9 cellular contexts compared by ENCODE assay signal in the genomic region with DNA sequence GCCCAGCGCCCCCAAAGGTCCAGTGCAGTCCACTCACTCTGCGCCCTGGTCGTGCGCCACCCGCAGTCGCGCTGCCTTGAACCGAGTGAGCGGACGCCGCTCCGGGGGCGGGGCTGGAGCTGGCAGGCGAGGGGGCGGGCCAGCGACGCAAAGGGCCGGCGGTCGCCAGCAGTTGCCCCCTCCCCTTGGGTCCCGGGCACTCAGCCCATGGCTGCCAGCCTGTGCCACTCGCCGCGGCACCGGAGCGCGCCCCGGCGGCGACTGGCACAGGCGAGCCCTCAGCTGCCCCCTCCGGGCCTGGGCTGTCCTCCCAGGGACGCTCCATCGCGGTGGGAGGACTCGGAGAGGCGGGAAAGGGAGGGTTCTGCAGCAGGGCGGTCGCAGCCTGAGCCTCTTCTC. TPM values are rescaled to one million over a fixed set of nuclear protein-coding genes. Genes with fewer than 3 reads are reported as not detected.
A peak's percentile ranks its signal among the peaks of the same experiment; 100 is the strongest.
DNase-seq lines count a peak whose midpoint lies in the region; ATAC-seq lines count a peak whose summit lies in the region.
"Had no signal": no experiment of that assay in that cellular context is flagged by ENCODE, and none has a peak within 500 bp of the region (broad histone marks: within the 10 kb centered on the region; RNA-seq: fewer than 3 reads in every experiment).

A gene with protein sequence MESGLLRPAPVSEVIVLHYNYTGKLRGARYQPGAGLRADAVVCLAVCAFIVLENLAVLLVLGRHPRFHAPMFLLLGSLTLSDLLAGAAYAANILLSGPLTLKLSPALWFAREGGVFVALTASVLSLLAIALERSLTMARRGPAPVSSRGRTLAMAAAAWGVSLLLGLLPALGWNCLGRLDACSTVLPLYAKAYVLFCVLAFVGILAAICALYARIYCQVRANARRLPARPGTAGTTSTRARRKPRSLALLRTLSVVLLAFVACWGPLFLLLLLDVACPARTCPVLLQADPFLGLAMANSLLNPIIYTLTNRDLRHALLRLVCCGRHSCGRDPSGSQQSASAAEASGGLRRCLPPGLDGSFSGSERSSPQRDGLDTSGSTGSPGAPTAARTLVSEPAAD (minus strand): TSS at position 87 of the 399 bp plus-strand sequence. CDS start 2,436 bp downstream, outside the sequence.

- peaks cover 3% of the 10 kb centered on the region for H3K36me3 Mint-ChIP-seq in CD4-positive, CD25-positive, alpha-beta regulatory T cell
- no peaks in the 10 kb centered on the region for H3K36me3 Mint-ChIP-seq in stimulated activated naive B cell treated with anti-CD40 and anti-IgM and Interleukin-4, amounts not matched to agents 10 μg/mL and 1 μg/mL and 100 μg/mL, for 72 hours

- no peak for ATAC-seq in CD4-positive, CD25-positive, alpha-beta regulatory T cell (ENCODE audit: low read depth in 2 of 2)
- peak in 1 of 2 donors; percentile 8 for ATAC-seq in stimulated activated naive B cell treated with anti-CD40 and anti-IgM and Interleukin-4, amounts not matched to agents 10 μg/mL and 1 μg/mL and 100 μg/mL, for 72 hours (replicated peaks)
- no peak for ATAC-seq in HG03108 (IDR thresholded peaks at IDR 0.05; ENCODE audit: unreplicated experiment)

- H3K9ac ChIP-seq in HUES64 (ENCODE audit: low read depth, low read length) (peak within 1 kb of the TSS; percentile 3; the same call in 1 of the 2 replicates), adipocyte (ENCODE audit: low read length) (no peak within 1 kb of the TSS), iPS-18a (ENCODE audit: low read length) (no peak within 1 kb of the TSS)

- H3K4me1 Mint-ChIP-seq in CD4-positive, CD25-positive, alpha-beta regulatory T cell: peaks cover 3 to 30% (median 13%) of the 10 kb centered on the region in 4 donors
- H3K4me1 Mint-ChIP-seq in stimulated activated naive B cell treated with anti-CD40 and anti-IgM and Interleukin-4, amounts not matched to agents 10 μg/mL and 1 μg/mL and 100 μg/mL, for 72 hours: peaks cover 25 to 36% of the 10 kb centered on the region in 2 donors

- H3K27me3 ChIP-seq in CD4-positive, CD25-positive, alpha-beta regulatory T cell (ENCODE audit: control insufficient read depth, insufficient read depth, low read length): peaks cover 26% of the 10 kb centered on the region
- H3K27me3 ChIP-seq in HUES64 (ENCODE audit: insufficient read depth, low read length) (peaks cover 77% of the 10 kb centered on the region), adipocyte (replicated peaks; ENCODE audit: control insufficient read depth, insufficient read depth, low read length) (peaks cover 24% of the 10 kb centered on the region), iPS-18a (ENCODE audit: control insufficient read depth, insufficient read depth, low read length) (peaks cover 76% of the 10 kb centered on the region)

- H3K27me3 Mint-ChIP-seq in CD4-positive, CD25-positive, alpha-beta regulatory T cell: peaks cover 67% of the 10 kb centered on the region
- peaks cover 66 to 75% of the 10 kb centered on the region in 2 donors for H3K27me3 Mint-ChIP-seq in stimulated activated naive B cell treated with anti-CD40 and anti-IgM and Interleukin-4, amounts not matched to agents 10 μg/mL and 1 μg/mL and 100 μg/mL, for 72 hours

- under 1% methylated on average over 39 of the region's 39 CpGs for WGBS in HUES64

- H3K4me3 ChIP-seq in CD4-positive, CD25-positive, alpha-beta regulatory T cell (ENCODE audit: low read depth, low read length): no peak within 1 kb of the TSS
- H3K4me3 ChIP-seq in HUES64 (ENCODE audit: low read length) (peak within 1 kb of the TSS; percentile 55), adipocyte (ENCODE audit: low read length) (peak within 1 kb of the TSS; percentile 66), iPS-18a (ENCODE audit: low read length) (peak within 1 kb of the TSS; percentile 44)

- no peak within 1 kb of the TSS for H3K27ac Mint-ChIP-seq in CD4-positive, CD25-positive, alpha-beta regulatory T cell
- H3K27ac Mint-ChIP-seq in stimulated activated naive B cell treated with anti-CD40 and anti-IgM and Interleukin-4, amounts not matched to agents 10 μg/mL and 1 μg/mL and 100 μg/mL, for 72 hours: peak within 1 kb of the TSS; percentile 72

- peak within 1 kb of the TSS; percentile 56 to 79 (median 74) for H3K4me3 Mint-ChIP-seq in CD4-positive, CD25-positive, alpha-beta regulatory T cell
- H3K4me3 Mint-ChIP-seq in stimulated activated naive B cell treated with anti-CD40 and anti-IgM and Interleukin-4, amounts not matched to agents 10 μg/mL and 1 μg/mL and 100 μg/mL, for 72 hours: peak within 1 kb of the TSS; percentile 68 to 69

- peaks cover 28% of the 10 kb centered on the region for H3K4me1 ChIP-seq in CD4-positive, CD25-positive, alpha-beta regulatory T cell (ENCODE audit: control insufficient read depth, insufficient read depth, low read length, poor library complexity, severe bottlenecking)
- H3K4me1 ChIP-seq in HUES64 (ENCODE audit: insufficient read depth, low read length) (0 out of 2 replicates have a peak, but pooled peaks cover 4% of the 10 kb centered on the region), adipocyte (ENCODE audit: control insufficient read depth, insufficient read depth, low read length) (peaks cover 11% of the 10 kb centered on the region), iPS-18a (ENCODE audit: control insufficient read depth, low read depth, low read length) (peaks cover 14% of the 10 kb centered on the region)

- no peak within 1 kb of the TSS for H3K27ac ChIP-seq in CD4-positive, CD25-positive, alpha-beta regulatory T cell (ENCODE audit: insufficient read depth, low read length, poor library complexity, severe bottlenecking)
- H3K27ac ChIP-seq in HUES64 (ENCODE audit: low read depth, low read length) (no peak within 1 kb of the TSS), iPS-18a (ENCODE audit: low read length) (no peak within 1 kb of the TSS)

- H3K9me3 ChIP-seq in CD4-positive, CD25-positive, alpha-beta regulatory T cell (ENCODE audit: control insufficient read depth in 2 of 2, low read length in 2 of 2): no peaks in the 10 kb centered on the region
- H3K9me3 ChIP-seq in HUES64 (ENCODE audit: insufficient read depth, low read depth, low read length) (no peaks in the 10 kb centered on the region), adipocyte (ENCODE audit: control insufficient read depth, low read length) (no peaks in the 10 kb centered on the region), iPS-18a (ENCODE audit: control insufficient read depth, low read depth, low read length) (no peaks in the 10 kb centered on the region)

- H3K9me3 Mint-ChIP-seq in CD4-positive, CD25-positive, alpha-beta regulatory T cell: peaks cover 0 to 2% (median 0%) of the 10 kb centered on the region in 7 donors
- H3K9me3 Mint-ChIP-seq in stimulated activated naive B cell treated with anti-CD40 and anti-IgM and Interleukin-4, amounts not matched to agents 10 μg/mL and 1 μg/mL and 100 μg/mL, for 72 hours: no peaks in the 10 kb centered on the region

- DNase-seq in CD4-positive, CD25-positive, alpha-beta regulatory T cell: no peak
- DNase-seq in adipocyte (ENCODE audit: low read depth): peak; percentile 76
- no peak for DNase-seq in stimulated activated naive B cell treated with anti-CD40 and anti-IgM and Interleukin-4, amounts not matched to agents 10 μg/mL and 1 μg/mL and 100 μg/mL, for 72 hours
- DNase-seq in SIG-M5 (lab: John Stamatoyannopoulos, UW): no peak
- DNase-seq in NCI-H774 (lab: John Stamatoyannopoulos, UW): no peak

- no peaks in the 10 kb centered on the region for H3K36me3 ChIP-seq in CD4-positive, CD25-positive, alpha-beta regulatory T cell (ENCODE audit: control insufficient read depth, insufficient read depth, low read length)
- H3K36me3 ChIP-seq in HUES64 (ENCODE audit: insufficient read depth, low read length) (no peaks in the 10 kb centered on the region), adipocyte (ENCODE audit: control insufficient read depth, insufficient read depth, low read length, severe bottlenecking) (no peaks in the 10 kb centered on the region), iPS-18a (ENCODE audit: control insufficient read depth, low read depth, low read length) (no peaks in the 10 kb centered on the region)

RNA-seq across cellular contexts. Expression of the gene that starts here (rescaled TPM):
- total RNA-seq in CD4-positive, CD25-positive, alpha-beta regulatory T cell: not detected
- polyA plus RNA-seq in CD4-positive, CD25-positive, alpha-beta regulatory T cell: under 1 TPM in 3 of 4 donors, not detected in 1; 0.17 to 0.31 (median 0.30) TPM
- 1.1 TPM for polyA plus RNA-seq in HUES64 (2013, experiment 1 of 2)
- 1.0 TPM for polyA plus RNA-seq in HUES64 (2013, experiment 2 of 2)
- total RNA-seq: renal cortical epithelial cell had no signal
